21 cellular contexts compared by ENCODE assay signal in the genomic region with DNA sequence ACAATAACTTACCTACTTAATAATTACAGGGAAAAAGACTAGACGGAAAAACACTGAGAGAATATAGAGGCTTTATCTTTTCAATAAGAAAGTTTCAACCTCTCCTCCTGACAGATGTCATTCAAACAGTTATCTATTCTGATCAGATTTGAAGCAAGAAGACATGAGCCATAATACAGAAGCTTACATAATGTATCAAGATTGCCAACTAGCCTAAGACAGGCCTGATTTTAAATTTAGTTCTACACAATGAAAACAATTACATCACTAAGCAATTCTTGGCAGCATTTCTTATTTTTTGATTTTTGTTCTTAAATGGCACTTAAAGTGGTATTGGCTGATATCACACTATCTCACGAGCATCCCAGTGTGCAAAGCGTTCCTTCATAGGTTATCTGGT.
"Had no signal": no experiment of that assay in that cellular context is flagged by ENCODE, and none has a peak within 500 bp of the region (broad histone marks: within the 10 kb centered on the region; RNA-seq: fewer than 3 reads in every experiment).

No MANE protein-coding gene starts in this region.

- H3K4me1 ChIP-seq: lower lobe of right lung, psoas muscle, right lobe of liver, spleen had no signal

- H3K27ac ChIP-seq: ascending aorta, gastroesophageal sphincter, hepatocyte, lower lobe of right lung, psoas muscle, right lobe of liver, spleen, VCaP had no signal

- H3K4me2 ChIP-seq: hepatocyte had no signal

- H3K4me1 Mint-ChIP-seq: activated naive CD8-positive, alpha-beta T cell treated with anti-CD3 and anti-CD28 coated beads, Interleukin-2, amount 10 ng/mL, durations not matched to agents 7 days and 5 days; natural killer cell had no signal

- H3K9me3 Mint-ChIP-seq: activated CD4-positive, alpha-beta memory T cell treated with anti-CD3 and anti-CD28 coated beads for 36 hours; activated naive CD8-positive, alpha-beta T cell treated with anti-CD3 and anti-CD28 coated beads, Interleukin-2, amount 10 ng/mL, durations not matched to agents 7 days and 5 days; dendritic cell treated with granulocyte-macrophage colony-stimulating factor and Interleukin-4, amounts not matched to agents 40 ng/mL and 50 ng/mL, for 4 days; endodermal cell; natural killer cell; T-cell; type B pancreatic cell had no signal

- H3K27me3 Mint-ChIP-seq: activated CD4-positive, alpha-beta memory T cell treated with anti-CD3 and anti-CD28 coated beads for 36 hours; activated naive CD8-positive, alpha-beta T cell treated with anti-CD3 and anti-CD28 coated beads, Interleukin-2, amount 10 ng/mL, durations not matched to agents 7 days and 5 days; dendritic cell treated with granulocyte-macrophage colony-stimulating factor and Interleukin-4, amounts not matched to agents 40 ng/mL and 50 ng/mL, for 4 days; stimulated activated naive B cell treated with anti-CD40 and anti-IgM and Interleukin-4, amounts not matched to agents 10 μg/mL and 1 μg/mL and 100 μg/mL, for 72 hours; T-cell; type B pancreatic cell had no signal

- H3K4me3 Mint-ChIP-seq: activated CD4-positive, alpha-beta memory T cell treated with anti-CD3 and anti-CD28 coated beads for 36 hours; activated naive CD8-positive, alpha-beta T cell treated with anti-CD3 and anti-CD28 coated beads, Interleukin-2, amount 10 ng/mL, durations not matched to agents 7 days and 5 days; dendritic cell treated with granulocyte-macrophage colony-stimulating factor and Interleukin-4, amounts not matched to agents 40 ng/mL and 50 ng/mL, for 4 days; endodermal cell; natural killer cell; stimulated activated naive B cell treated with anti-CD40 and anti-IgM and Interleukin-4, amounts not matched to agents 10 μg/mL and 1 μg/mL and 100 μg/mL, for 72 hours; T-cell; type B pancreatic cell had no signal

- DNase-seq: activated CD4-positive, alpha-beta memory T cell treated with anti-CD3 and anti-CD28 coated beads for 36 hours; activated gamma-delta T cell treated with Interleukin-2 at 50 U/mL for 16 hours; activated naive CD8-positive, alpha-beta T cell treated with anti-CD3 and anti-CD28 coated beads, Interleukin-2, amount 10 ng/mL, durations not matched to agents 7 days and 5 days; activated T-cell treated with anti-CD3 and anti-CD28 coated beads, Interleukin-2, amount 50 U/mL, for 48 hours; endodermal cell; lower lobe of right lung; midbrain; natural killer cell; psoas muscle; right lobe of liver; spleen; stimulated activated CD4-positive, alpha-beta T cell treated with anti-CD3 and anti-CD28 coated beads, Interleukin-2, amount 100 ng/mL, for 24 hours; stimulated activated naive B cell treated with anti-CD40 and anti-IgM and Interleukin-4, amounts not matched to agents 10 μg/mL and 1 μg/mL and 100 μg/mL, for 72 hours; substantia nigra; T-cell had no signal

- H3K4me3 ChIP-seq: ascending aorta, gastroesophageal sphincter, hepatocyte, lower lobe of right lung, psoas muscle, right lobe of liver, spleen had no signal

- H3K27ac Mint-ChIP-seq: activated CD4-positive, alpha-beta memory T cell treated with anti-CD3 and anti-CD28 coated beads for 36 hours; activated naive CD8-positive, alpha-beta T cell treated with anti-CD3 and anti-CD28 coated beads, Interleukin-2, amount 10 ng/mL, durations not matched to agents 7 days and 5 days; dendritic cell treated with granulocyte-macrophage colony-stimulating factor and Interleukin-4, amounts not matched to agents 40 ng/mL and 50 ng/mL, for 4 days; endodermal cell; natural killer cell; stimulated activated naive B cell treated with anti-CD40 and anti-IgM and Interleukin-4, amounts not matched to agents 10 μg/mL and 1 μg/mL and 100 μg/mL, for 72 hours; T-cell; type B pancreatic cell had no signal

- H3K36me3 ChIP-seq: right lobe of liver had no signal

- ATAC-seq: gastroesophageal sphincter; lower lobe of right lung; natural killer cell; psoas muscle; right lobe of liver; stimulated activated naive B cell treated with anti-CD40 and anti-IgM and Interleukin-4, amounts not matched to agents 10 μg/mL and 1 μg/mL and 100 μg/mL, for 72 hours; T-cell had no signal

- H2AFZ ChIP-seq: hepatocyte had no signal

- H3K79me2 ChIP-seq: hepatocyte had no signal

- H3K9me3 ChIP-seq: ascending aorta, gastroesophageal sphincter, lower lobe of right lung, psoas muscle, right lobe of liver, spleen had no signal

- H3K27me3 ChIP-seq: ascending aorta, gastroesophageal sphincter, hepatocyte, right lobe of liver, spleen had no signal

- H3K36me3 Mint-ChIP-seq: natural killer cell, type B pancreatic cell had no signal
